Comparison of ENCODE assay signal across 39 cellular contexts in the genomic region with DNA sequence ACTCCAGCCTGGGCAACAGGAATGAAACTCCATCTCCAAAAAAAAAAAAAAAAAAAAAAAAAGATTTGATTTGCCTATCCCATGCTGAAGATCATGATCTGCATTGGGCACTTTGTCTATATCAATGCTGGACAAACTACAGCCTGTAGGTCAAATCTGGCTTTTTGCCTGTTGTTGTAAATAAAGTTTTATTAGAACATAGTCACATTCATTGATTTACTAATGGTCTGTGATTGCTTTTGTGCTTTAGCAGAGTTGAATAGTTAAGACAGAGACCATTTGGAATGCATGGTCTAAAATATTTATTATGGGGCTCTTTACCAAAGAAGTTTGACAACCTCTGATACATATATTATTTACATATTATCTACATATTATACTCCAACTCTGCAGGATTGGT. TPM values are rescaled to one million over a fixed set of nuclear protein-coding genes. Genes with fewer than 3 reads are reported as not detected.
"Had no signal": no experiment of that assay in that cellular context is flagged by ENCODE, and none has a peak within 500 bp of the region (broad histone marks: within the 10 kb centered on the region; RNA-seq: fewer than 3 reads in every experiment).

No MANE protein-coding gene starts in this region.

- H3K9me3 ChIP-seq: adrenal gland, ascending aorta, body of pancreas, breast epithelium had no signal

- DNase-seq: activated effector memory CD4-positive, alpha-beta T cell treated with anti-CD3 and anti-CD28 coated beads, Interleukin-2, amount 50 U/mL, for 16 hours; activated effector memory CD4-positive, alpha-beta T cell treated with Interleukin-2 at 50 U/mL for 16 hours; activated gamma-delta T cell; activated gamma-delta T cell treated with Interleukin-2 at 50 U/mL for 16 hours; activated naive CD4-positive, alpha-beta T cell; activated naive CD4-positive, alpha-beta T cell treated with anti-CD3 and anti-CD28 coated beads for 36 hours; activated naive CD4-positive, alpha-beta T cell treated with anti-CD3 and anti-CD28 coated beads, Interleukin-2, amount 10 ng/mL, durations not matched to agents 7 days and 5 days; activated naive CD4-positive, alpha-beta T cell treated with anti-CD3 and anti-CD28 coated beads, Interleukin-2, amount 50 U/mL, for 16 hours; activated naive CD4-positive, alpha-beta T cell treated with Interleukin-2 at 50 U/mL for 16 hours; activated naive CD8-positive, alpha-beta T cell treated with anti-CD3 and anti-CD28 coated beads for 36 hours; activated naive CD8-positive, alpha-beta T cell treated with anti-CD3 and anti-CD28 coated beads, Interleukin-2, amount 10 ng/mL, durations not matched to agents 7 days and 5 days; activated naive CD8-positive, alpha-beta T cell treated with anti-CD3 and anti-CD28 coated beads, Interleukin-2, amount 50 U/mL, for 24 hours; activated T-cell treated with anti-CD3 and anti-CD28 coated beads, Interleukin-2, amount 50 U/mL, for 1 hour; activated T-cell treated with anti-CD3 and anti-CD28 coated beads, Interleukin-2, amount 50 U/mL, for 24 hours; activated T-cell treated with anti-CD3 and anti-CD28 coated beads, Interleukin-2, amount 50 U/mL, for 4 hours; activated T-cell treated with anti-CD3 and anti-CD28 coated beads, Interleukin-2, amount 50 U/mL, for 48 hours; activated T-cell treated with anti-CD3 and anti-CD28 coated beads, Interleukin-2, amount 50 U/mL, for 72 hours; adrenal gland; amniotic stem cell; amygdala; anterior cingulate cortex; aorta; body of pancreas; brain microvascular endothelial cell; caudate nucleus; cerebellar nuclear complex had no signal

- H3K27me3 ChIP-seq: adrenal gland, ascending aorta, body of pancreas, brain microvascular endothelial cell, breast epithelium, cardiac muscle cell had no signal

- H3K4me3 ChIP-seq: adrenal gland, ascending aorta, body of pancreas, breast epithelium, cardiac muscle cell had no signal

- H3K36me3 ChIP-seq: adrenal gland, ascending aorta, brain microvascular endothelial cell, breast epithelium, cardiac muscle cell had no signal

- ATAC-seq: activated naive CD4-positive, alpha-beta T cell treated with anti-CD3 and anti-CD28 coated beads, Interleukin-2, amount 50 U/mL, for 72 hours; activated naive CD8-positive, alpha-beta T cell treated with anti-CD3 and anti-CD28 coated beads, Interleukin-2, amount 50 U/mL, for 24 hours; activated T-cell treated with anti-CD3 and anti-CD28 coated beads, Interleukin-2, amount 50 U/mL, for 4 hours; activated T-cell treated with anti-CD3 and anti-CD28 coated beads, Interleukin-2, amount 50 U/mL, for 72 hours; activated T-helper 17 cell treated with anti-CD3 and anti-CD28 coated beads, Interleukin-2, amount 50 U/mL, for 72 hours; body of pancreas had no signal

- FAIRE-seq: astrocyte, bronchial epithelial cell had no signal

- H3K4me1 ChIP-seq: adrenal gland, ascending aorta, breast epithelium had no signal

- H3K27ac ChIP-seq: adrenal gland, ascending aorta, body of pancreas, brain microvascular endothelial cell, breast epithelium, cardiac muscle cell had no signal

RNA-seq across cellular contexts. Expression of gene PBOV1, which starts 14.0 kb away (rescaled TPM):
- total RNA-seq: activated naive CD4-positive, alpha-beta T cell treated with anti-CD3 and anti-CD28 coated beads for 36 hours; activated naive CD4-positive, alpha-beta T cell treated with anti-CD3 and anti-CD28 coated beads, Interleukin-2, amount 50 U/mL, for 72 hours; activated naive CD8-positive, alpha-beta T cell treated with anti-CD3 and anti-CD28 coated beads for 36 hours; activated naive CD8-positive, alpha-beta T cell treated with anti-CD3 and anti-CD28 coated beads, Interleukin-2, amount 10 ng/mL, durations not matched to agents 7 days and 5 days; activated T-cell treated with anti-CD3 and anti-CD28 coated beads, Interleukin-2, amount 50 U/mL, for 4 hours; activated T-cell treated with anti-CD3 and anti-CD28 coated beads, Interleukin-2, amount 50 U/mL, for 72 hours; activated T-helper 1 cell treated with anti-CD3 and anti-CD28 coated beads, Interleukin-12 subunit alpha, Interleukin-12 subunit beta, Interleukin-2, Interleukin-4 antibody, amounts not matched to agents 30 ng/mL and 10 ng/mL and 1 ng/mL, durations not matched to agents 14 hours and 24 hours and 36 hours; activated T-helper 17 cell treated with anti-CD3 and anti-CD28 coated beads, Interleukin-2, amount 50 U/mL, for 72 hours; activated T-helper 2 cell treated with anti-CD3 and anti-CD28 coated beads, Interferon-gamma antibody, Interleukin-2, Interleukin-4, amounts not matched to agents 10 μg/mL and 5 μg/mL and 100 μg/mL, durations not matched to agents 14 hours and 24 hours and 36 hours; adrenal gland; aorta; ascending aorta; astrocyte; body of pancreas; breast epithelium; bronchial epithelial cell; cardiac muscle cell; cardiac septum; cerebellum; chondrocyte had no signal
- polyA plus RNA-seq: adipose tissue, adrenal gland, aorta, cardiac muscle cell had no signal
